1 cellular context compared by ENCODE assay signal in the genomic region with DNA sequence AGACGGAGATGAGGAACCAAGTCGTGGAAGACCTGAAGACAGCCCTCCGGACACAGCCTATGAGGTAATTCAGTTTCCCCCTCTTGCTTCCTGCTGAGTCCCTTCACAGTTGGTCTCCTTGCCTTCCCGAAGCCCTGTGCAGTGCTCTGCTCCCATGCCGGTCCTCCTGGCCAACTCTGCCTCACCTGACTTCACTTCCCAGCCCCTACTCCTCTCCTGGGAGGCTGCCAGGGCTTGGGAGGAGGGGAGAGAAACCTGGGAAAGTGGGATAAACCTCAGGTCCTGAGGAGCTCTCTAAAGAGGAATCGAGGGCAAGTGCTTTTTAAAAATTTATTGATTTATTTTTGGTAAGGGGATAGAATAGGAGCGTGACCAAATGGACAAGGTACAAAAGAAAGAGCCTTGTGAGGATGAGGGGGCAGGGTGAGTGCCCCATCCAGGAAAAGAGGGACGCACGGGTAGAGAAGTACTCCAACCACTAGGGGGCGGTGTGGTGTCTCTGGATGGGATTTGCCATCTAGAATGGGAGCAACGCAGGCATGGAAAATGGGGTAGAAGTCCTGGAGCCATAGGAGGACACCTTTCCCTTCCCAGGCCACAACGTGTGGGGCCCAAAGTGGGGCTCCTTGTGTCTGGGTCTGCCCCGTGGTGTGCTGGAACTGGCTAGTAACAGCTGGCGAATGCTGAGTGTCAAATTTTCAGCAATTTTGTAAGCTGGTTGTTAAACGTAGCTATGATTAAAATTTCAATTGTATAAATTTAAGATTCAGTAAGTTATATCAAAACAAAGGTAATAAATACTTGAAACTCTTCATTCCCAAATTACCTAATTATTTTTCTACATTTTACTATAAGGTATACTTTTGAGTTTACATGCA.
TF ChIP-seq lines count a peak whose summit lies in the region.

No MANE protein-coding gene starts in this region.

TF ChIP-seq in K562, 482 proteins besides CTCF, POLR2A, EP300 and RAD21 (continued from another document and continues in another):
- 0 out of 2 replicates have a peak, but pooled peaks have one; percentile 34 for TF ChIP-seq DEAF1 (CRISPR knock-in tag; IDR thresholded peaks at IDR 0.05)
- no peak for TF ChIP-seq REST (CRISPR knock-in tag; IDR thresholded peaks at IDR 0.05; ENCODE audit: low read depth)
- no peak for TF ChIP-seq ATF3 (IDR thresholded peaks at IDR 0.05)
- TF ChIP-seq ATF3 (CRISPR knock-in tag; conservative IDR thresholded peaks at IDR 0.05), result no peak
- no peak for TF ChIP-seq ZNF316 (IDR thresholded peaks at IDR 0.05)
- TF ChIP-seq EGR1 (conservative IDR thresholded peaks at IDR 0.05), result no peak
- no peak for TF ChIP-seq TEAD1 (CRISPR knock-in tag; IDR thresholded peaks at IDR 0.05)
- TF ChIP-seq, protein P1, sequence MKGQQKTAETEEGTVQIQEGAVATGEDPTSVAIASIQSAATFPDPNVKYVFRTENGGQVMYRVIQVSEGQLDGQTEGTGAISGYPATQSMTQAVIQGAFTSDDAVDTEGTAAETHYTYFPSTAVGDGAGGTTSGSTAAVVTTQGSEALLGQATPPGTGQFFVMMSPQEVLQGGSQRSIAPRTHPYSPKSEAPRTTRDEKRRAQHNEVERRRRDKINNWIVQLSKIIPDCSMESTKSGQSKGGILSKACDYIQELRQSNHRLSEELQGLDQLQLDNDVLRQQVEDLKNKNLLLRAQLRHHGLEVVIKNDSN (CRISPR knock-in tag; IDR thresholded peaks at IDR 0.05), result no peak
- TF ChIP-seq CREB1 (IDR thresholded peaks at IDR 0.05), result no peak
- no peak for TF ChIP-seq CREB1 (CRISPR knock-in tag; IDR thresholded peaks at IDR 0.05)
- TF ChIP-seq ZNF79 (CRISPR knock-in tag; IDR thresholded peaks at IDR 0.05; ENCODE audit: low read depth), result no peak
- TF ChIP-seq GABPA (tag; conservative IDR thresholded peaks at IDR 0.05; ENCODE audit: low read depth), result no peak
- TF ChIP-seq, protein P2, sequence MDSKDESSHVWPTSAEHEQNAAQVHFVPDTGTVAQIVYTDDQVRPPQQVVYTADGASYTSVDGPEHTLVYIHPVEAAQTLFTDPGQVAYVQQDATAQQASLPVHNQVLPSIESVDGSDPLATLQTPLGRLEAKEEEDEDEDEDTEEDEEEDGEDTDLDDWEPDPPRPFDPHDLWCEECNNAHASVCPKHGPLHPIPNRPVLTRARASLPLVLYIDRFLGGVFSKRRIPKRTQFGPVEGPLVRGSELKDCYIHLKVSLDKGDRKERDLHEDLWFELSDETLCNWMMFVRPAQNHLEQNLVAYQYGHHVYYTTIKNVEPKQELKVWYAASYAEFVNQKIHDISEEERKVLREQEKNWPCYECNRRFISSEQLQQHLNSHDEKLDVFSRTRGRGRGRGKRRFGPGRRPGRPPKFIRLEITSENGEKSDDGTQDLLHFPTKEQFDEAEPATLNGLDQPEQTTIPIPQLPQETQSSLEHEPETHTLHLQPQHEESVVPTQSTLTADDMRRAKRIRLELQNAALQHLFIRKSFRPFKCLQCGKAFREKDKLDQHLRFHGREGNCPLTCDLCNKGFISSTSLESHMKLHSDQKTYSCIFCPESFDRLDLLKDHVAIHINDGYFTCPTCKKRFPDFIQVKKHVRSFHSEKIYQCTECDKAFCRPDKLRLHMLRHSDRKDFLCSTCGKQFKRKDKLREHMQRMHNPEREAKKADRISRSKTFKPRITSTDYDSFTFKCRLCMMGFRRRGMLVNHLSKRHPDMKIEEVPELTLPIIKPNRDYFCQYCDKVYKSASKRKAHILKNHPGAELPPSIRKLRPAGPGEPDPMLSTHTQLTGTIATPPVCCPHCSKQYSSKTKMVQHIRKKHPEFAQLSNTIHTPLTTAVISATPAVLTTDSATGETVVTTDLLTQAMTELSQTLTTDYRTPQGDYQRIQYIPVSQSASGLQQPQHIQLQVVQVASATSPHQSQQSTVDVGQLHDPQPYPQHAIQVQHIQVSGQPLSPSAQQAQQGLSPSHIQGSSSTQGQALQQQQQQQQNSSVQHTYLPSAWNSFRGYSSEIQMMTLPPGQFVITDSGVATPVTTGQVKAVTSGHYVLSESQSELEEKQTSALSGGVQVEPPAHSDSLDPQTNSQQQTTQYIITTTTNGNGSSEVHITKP (IDR thresholded peaks at IDR 0.05; ENCODE audit: partially characterized antibody), result no peak
- peak; percentile 64 for TF ChIP-seq SMC3 (conservative IDR thresholded peaks at IDR 0.05; ENCODE audit: insufficient read depth, low read depth, low read length)
- TF ChIP-seq ZZZ3 (IDR thresholded peaks at IDR 0.05), result no peak
- peak; percentile 56; the same call in 1 of the 2 replicates for TF ChIP-seq KLF16 (IDR thresholded peaks at IDR 0.05)
- TF ChIP-seq, protein P3, sequence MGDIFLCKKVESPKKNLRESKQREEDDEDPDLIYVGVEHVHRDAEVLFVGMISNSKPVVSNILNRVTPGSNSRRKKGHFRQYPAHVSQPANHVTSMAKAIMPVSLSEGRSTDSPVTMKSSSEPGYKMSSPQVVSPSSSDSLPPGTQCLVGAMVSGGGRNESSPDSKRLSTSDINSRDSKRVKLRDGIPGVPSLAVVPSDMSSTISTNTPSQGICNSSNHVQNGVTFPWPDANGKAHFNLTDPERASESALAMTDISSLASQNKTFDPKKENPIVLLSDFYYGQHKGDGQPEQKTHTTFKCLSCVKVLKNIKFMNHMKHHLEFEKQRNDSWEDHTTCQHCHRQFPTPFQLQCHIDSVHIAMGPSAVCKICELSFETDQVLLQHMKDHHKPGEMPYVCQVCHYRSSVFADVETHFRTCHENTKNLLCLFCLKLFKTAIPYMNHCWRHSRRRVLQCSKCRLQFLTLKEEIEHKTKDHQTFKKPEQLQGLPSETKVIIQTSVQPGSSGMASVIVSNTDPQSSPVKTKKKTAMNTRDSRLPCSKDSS (IDR thresholded peaks at IDR 0.05; ENCODE audit: low read depth, partially characterized antibody), result no peak
- no peak for TF ChIP-seq ZNF146 (CRISPR knock-in tag; IDR thresholded peaks at IDR 0.05; ENCODE audit: unreplicated experiment)
- peak; percentile 38; the same call in 1 of the 2 replicates for TF ChIP-seq XRCC5 (IDR thresholded peaks at IDR 0.05; ENCODE audit: low read depth, low read length)
- TF ChIP-seq ZNF24 (IDR thresholded peaks at IDR 0.05), result no peak
- TF ChIP-seq FOXO4 (CRISPR knock-in tag; IDR thresholded peaks at IDR 0.05), result no peak
- peak; percentile 60; the same call in 1 of the 2 replicates for TF ChIP-seq STAG1 (CRISPR knock-in tag; IDR thresholded peaks at IDR 0.05; ENCODE audit: borderline replicate concordance)
- TF ChIP-seq SMAD2 (IDR thresholded peaks at IDR 0.05; ENCODE audit: low read depth, low read length), result no peak
- no peak for TF ChIP-seq E2F8 (IDR thresholded peaks at IDR 0.05; ENCODE audit: low read depth, partially characterized antibody)
- TF ChIP-seq, protein P4, sequence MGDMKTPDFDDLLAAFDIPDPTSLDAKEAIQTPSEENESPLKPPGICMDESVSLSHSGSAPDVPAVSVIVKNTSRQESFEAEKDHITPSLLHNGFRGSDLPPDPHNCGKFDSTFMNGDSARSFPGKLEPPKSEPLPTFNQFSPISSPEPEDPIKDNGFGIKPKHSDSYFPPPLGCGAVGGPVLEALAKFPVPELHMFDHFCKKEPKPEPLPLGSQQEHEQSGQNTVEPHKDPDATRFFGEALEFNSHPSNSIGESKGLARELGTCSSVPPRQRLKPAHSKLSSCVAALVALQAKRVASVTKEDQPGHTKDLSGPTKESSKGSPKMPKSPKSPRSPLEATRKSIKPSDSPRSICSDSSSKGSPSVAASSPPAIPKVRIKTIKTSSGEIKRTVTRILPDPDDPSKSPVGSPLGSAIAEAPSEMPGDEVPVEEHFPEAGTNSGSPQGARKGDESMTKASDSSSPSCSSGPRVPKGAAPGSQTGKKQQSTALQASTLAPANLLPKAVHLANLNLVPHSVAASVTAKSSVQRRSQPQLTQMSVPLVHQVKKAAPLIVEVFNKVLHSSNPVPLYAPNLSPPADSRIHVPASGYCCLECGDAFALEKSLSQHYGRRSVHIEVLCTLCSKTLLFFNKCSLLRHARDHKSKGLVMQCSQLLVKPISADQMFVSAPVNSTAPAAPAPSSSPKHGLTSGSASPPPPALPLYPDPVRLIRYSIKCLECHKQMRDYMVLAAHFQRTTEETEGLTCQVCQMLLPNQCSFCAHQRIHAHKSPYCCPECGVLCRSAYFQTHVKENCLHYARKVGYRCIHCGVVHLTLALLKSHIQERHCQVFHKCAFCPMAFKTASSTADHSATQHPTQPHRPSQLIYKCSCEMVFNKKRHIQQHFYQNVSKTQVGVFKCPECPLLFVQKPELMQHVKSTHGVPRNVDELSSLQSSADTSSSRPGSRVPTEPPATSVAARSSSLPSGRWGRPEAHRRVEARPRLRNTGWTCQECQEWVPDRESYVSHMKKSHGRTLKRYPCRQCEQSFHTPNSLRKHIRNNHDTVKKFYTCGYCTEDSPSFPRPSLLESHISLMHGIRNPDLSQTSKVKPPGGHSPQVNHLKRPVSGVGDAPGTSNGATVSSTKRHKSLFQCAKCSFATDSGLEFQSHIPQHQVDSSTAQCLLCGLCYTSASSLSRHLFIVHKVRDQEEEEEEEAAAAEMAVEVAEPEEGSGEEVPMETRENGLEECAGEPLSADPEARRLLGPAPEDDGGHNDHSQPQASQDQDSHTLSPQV (IDR thresholded peaks at IDR 0.05), result no peak
- no peak for TF ChIP-seq MLLT1 (IDR thresholded peaks at IDR 0.05)
